ENCODE assay signal across 15 cellular contexts in genomic region chr15:79045041-79045440, GRCh38.
A peak's percentile ranks its signal among the peaks of the same experiment; 100 is the strongest.
DNase-seq lines count a peak whose midpoint lies in the region; ATAC-seq lines count a peak whose summit lies in the region.
"Had no signal": no experiment of that assay in that cellular context is flagged by ENCODE, and none has a peak within 500 bp of the region (broad histone marks: within the 10 kb centered on the region; RNA-seq: fewer than 3 reads in every experiment).

No MANE protein-coding gene starts in this region.

- H3K9me3 ChIP-seq in BLaER1: peaks cover 24% of the 10 kb centered on the region

- H3K27me3 ChIP-seq in BLaER1: no peaks in the 10 kb centered on the region

- peaks cover 44% of the 10 kb centered on the region for H3K4me1 ChIP-seq in BLaER1

- peak overlapping the region; percentile 46 for H3K4me2 ChIP-seq in BLaER1

- H3K27ac ChIP-seq in BLaER1: no peak overlapping the region
- H3K27ac ChIP-seq: 22Rv1, GM23248 had no signal

- H3K4me3 ChIP-seq in BLaER1: no peak overlapping the region
- H3K4me3 ChIP-seq: GM23248 had no signal

- no peak overlapping the region for H3K9ac ChIP-seq in BLaER1
- H3K9ac ChIP-seq: GM23248 had no signal

- no peaks in the 10 kb centered on the region for H3K36me3 ChIP-seq in BLaER1

- no peaks in the 10 kb centered on the region for H4K20me1 ChIP-seq in BLaER1

- no peak for ATAC-seq in GM19324 (IDR thresholded peaks at IDR 0.05; ENCODE audit: low FRiP score, unreplicated experiment)
- no peak for ATAC-seq in HG03565 (IDR thresholded peaks at IDR 0.05; ENCODE audit: unreplicated experiment)

- DNase-seq in NCI-H2171 (lab: John Stamatoyannopoulos, UW) (peak; percentile 58), cerebellar cortex (ENCODE audit: low spot score) (peak; percentile 56), pons (ENCODE audit: low spot score) (no peak)
- DNase-seq: Calu3; CD4-positive, alpha-beta memory T cell; COR-L47; DMS53; DMS79 treated with DMSO at 0.1 percent for 48 hours; GM23248; H7; HCEC 1CT had no signal
